In the genomic region with DNA sequence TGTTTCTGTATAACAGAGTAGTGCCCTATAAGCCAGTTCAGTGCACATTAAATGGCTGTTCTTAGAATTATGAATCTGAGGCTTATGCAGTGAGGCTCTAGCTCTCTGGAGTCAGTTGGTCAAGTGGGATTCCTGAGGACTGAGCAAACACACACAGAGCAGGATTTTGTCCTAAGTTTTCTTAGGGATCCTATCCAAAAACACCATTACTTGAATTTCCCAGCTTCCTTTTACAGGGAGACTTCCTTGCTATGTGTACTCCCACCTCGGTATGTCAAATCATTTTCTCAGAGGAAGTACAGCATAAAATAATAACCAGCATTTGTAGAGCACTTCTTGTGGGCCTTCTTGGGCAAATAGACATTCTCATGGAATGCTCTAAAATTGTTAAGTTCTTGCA, we compare ENCODE assay signal across 19 cellular contexts.
A peak's percentile ranks its signal among the peaks of the same experiment; 100 is the strongest.
DNase-seq lines count a peak whose midpoint lies in the region; ATAC-seq and TF ChIP-seq lines count a peak whose summit lies in the region.
"Had no signal": no experiment of that assay in that cellular context is flagged by ENCODE, and none has a peak within 500 bp of the region (broad histone marks: within the 10 kb centered on the region; RNA-seq: fewer than 3 reads in every experiment).

No MANE protein-coding gene starts in this region.

- H3K27me3 ChIP-seq in IMR-90 (ENCODE audit: control insufficient read depth, insufficient read depth, low read length) (no peaks in the 10 kb centered on the region), neuronal stem cell (ENCODE audit: control insufficient read depth in 3 of 3, insufficient read depth in 3 of 3, low read depth in 1 of 3, low read length in 3 of 3) (no peaks in the 10 kb centered on the region)
- H3K27me3 ChIP-seq: MG63 had no signal

- no peak for TF ChIP-seq CTCF in AG09309 (IDR thresholded peaks at IDR 0.05; ENCODE audit: control insufficient read depth, insufficient read depth, low read depth, low read length, missing control alignments)
- no peak for TF ChIP-seq CTCF in IMR-90 (conservative IDR thresholded peaks at IDR 0.05; ENCODE audit: low read depth, low read length)
- no peak for TF ChIP-seq CTCF in coronary artery (IDR thresholded peaks at IDR 0.05)

- no peak overlapping the region for H3K4me3 Mint-ChIP-seq in stimulated activated naive B cell treated with anti-CD40 and anti-IgM and Interleukin-4, amounts not matched to agents 10 μg/mL and 1 μg/mL and 100 μg/mL, for 72 hours
- H3K4me3 Mint-ChIP-seq: H9, nephron had no signal

- H2BK5ac ChIP-seq in IMR-90 (ENCODE audit: low read depth, low read length, poor library complexity, severe bottlenecking), result no peak overlapping the region
- no peak overlapping the region for H2BK5ac ChIP-seq in neuronal stem cell (ENCODE audit: low read length)

- no peak overlapping the region for H2AK5ac ChIP-seq in IMR-90 (ENCODE audit: low read depth, low read length)
- H2AK5ac ChIP-seq in neuronal stem cell (ENCODE audit: low read depth, low read length), result no peak overlapping the region

- H3K9me3 Mint-ChIP-seq in stimulated activated naive B cell treated with anti-CD40 and anti-IgM and Interleukin-4, amounts not matched to agents 10 μg/mL and 1 μg/mL and 100 μg/mL, for 72 hours, result no peaks in the 10 kb centered on the region
- H3K9me3 Mint-ChIP-seq: H9, nephron had no signal

- no peak overlapping the region for H3K56ac ChIP-seq in IMR-90 (ENCODE audit: extremely low read depth, insufficient read depth, low read length)

- H3K79me1 ChIP-seq in IMR-90 (ENCODE audit: low read depth in 1 of 2, low read length in 2 of 2) (no peaks in the 10 kb centered on the region), neuronal stem cell (ENCODE audit: low read depth, low read length) (no peaks in the 10 kb centered on the region)

- H2BK15ac ChIP-seq in IMR-90 (ENCODE audit: low read depth, low read length), result no peak overlapping the region
- H2BK15ac ChIP-seq in neuronal stem cell (ENCODE audit: low read length), result no peak overlapping the region

- H3K18ac ChIP-seq in IMR-90 (ENCODE audit: low read depth, low read length), result no peak overlapping the region
- H3K18ac ChIP-seq in neuronal stem cell (ENCODE audit: low read length), result no peak overlapping the region

- H3K36me3 ChIP-seq in IMR-90 (ENCODE audit: control insufficient read depth, insufficient read depth, low read length) (peaks cover 1% of the 10 kb centered on the region), mesodermal cell (ENCODE audit: control insufficient read depth, insufficient read depth, low read length) (peaks cover 15% of the 10 kb centered on the region), neuronal stem cell (replicated peaks in 1 of 2; ENCODE audit: control insufficient read depth in 2 of 2, insufficient read depth in 2 of 2, low read length in 2 of 2) (peaks cover 0 to 21% of the 10 kb centered on the region in 2 donors)

- no TSS peak for BruUV-seq in IMR-90 (replicated peaks; lab: Mats Ljungman, UMichigan)

- peak; percentile 89 for ATAC-seq in IMR-90 (ENCODE audit: low read depth)
- ATAC-seq in stimulated activated naive B cell treated with anti-CD40 and anti-IgM and Interleukin-4, amounts not matched to agents 10 μg/mL and 1 μg/mL and 100 μg/mL, for 72 hours (replicated peaks), result no peak
- ATAC-seq: activated CD4-positive, CD25-positive, alpha-beta regulatory T cell treated with anti-CD3 and anti-CD28 coated beads, Interleukin-2, amount 50 U/mL, for 24 hours; left ventricle myocardium superior had no signal

- POLR2A ChIA-PET in IMR-90 (lab: Charles Lee; ENCODE audit: unreplicated experiment), result no interaction called here

- TF ChIP-seq RAD21 in IMR-90 (IDR thresholded peaks at IDR 0.05; ENCODE audit: low read length), result no peak

- CTCF ChIA-PET in IMR-90 (lab: Yijun Ruan, JAX), result no interaction called here

- no peak overlapping the region for H3K27ac Mint-ChIP-seq in stimulated activated naive B cell treated with anti-CD40 and anti-IgM and Interleukin-4, amounts not matched to agents 10 μg/mL and 1 μg/mL and 100 μg/mL, for 72 hours
- H3K27ac Mint-ChIP-seq: H9 had no signal

- no peak overlapping the region for H4K8ac ChIP-seq in IMR-90 (ENCODE audit: low read depth in 2 of 2, low read length in 2 of 2)
- no peak overlapping the region for H4K8ac ChIP-seq in neuronal stem cell (ENCODE audit: low read depth, low read length)

- in situ Hi-C loops in IMR-90 (cut with MboI; ENCODE audit: low sequenced_read_pairs), result no loop called here

- no peak for TF ChIP-seq POLR2A in IMR-90 (IDR thresholded peaks at IDR 0.05; ENCODE audit: low read depth, low read length)

- H3K9ac ChIP-seq in IMR-90 (ENCODE audit: low read depth, low read length) (no peak overlapping the region), neuronal stem cell (ENCODE audit: low read depth, low read length, poor library complexity) (no peak overlapping the region)

- H2BK120ac ChIP-seq in IMR-90 (ENCODE audit: low read depth, low read length) (no peak overlapping the region), neuronal stem cell (ENCODE audit: low read depth, low read length) (no peak overlapping the region)

- H2AFZ ChIP-seq in IMR-90 (replicated peaks; ENCODE audit: low read length, poor library complexity) (no peak overlapping the region), neuronal stem cell (ENCODE audit: low read length) (no peak overlapping the region)

- no peaks in the 10 kb centered on the region for H3K9me1 ChIP-seq in IMR-90 (ENCODE audit: insufficient read depth, low read length)

- H3K36me3 Mint-ChIP-seq in stimulated activated naive B cell treated with anti-CD40 and anti-IgM and Interleukin-4, amounts not matched to agents 10 μg/mL and 1 μg/mL and 100 μg/mL, for 72 hours, result peaks cover 10 to 20% of the 10 kb centered on the region in 2 donors

- DNase-seq in AG09309 (ENCODE audit: low read depth), result peak; percentile 13
- peak; percentile 81 for DNase-seq in IMR-90
- no peak for DNase-seq in coronary artery (ENCODE audit: low spot score)
- DNase-seq in NCI-H2227 (lab: John Stamatoyannopoulos, UW; ENCODE audit: unreplicated experiment), result no peak
- DNase-seq in stimulated activated CD4-positive, alpha-beta T cell treated with anti-CD3 and anti-CD28 coated beads, Interleukin-2, amount 100 ng/mL, for 24 hours, result no peak
- no peak for DNase-seq in stimulated activated naive B cell treated with anti-CD40 and anti-IgM and Interleukin-4, amounts not matched to agents 10 μg/mL and 1 μg/mL and 100 μg/mL, for 72 hours
- DNase-seq in neuronal stem cell (ENCODE audit: low spot score), result no peak
- DNase-seq: activated naive CD4-positive, alpha-beta T cell; foreskin melanocyte; H9; left ventricle myocardium superior; MG63; NCI-H187 treated with DMSO at 0.1 percent for 48 hours; NCI-H510A treated with DMSO at 0.1 percent for 48 hours; Right ventricle myocardium superior; stimulated activated naive CD4-positive, alpha-beta T cell treated with Interleukin-2 at 50 U/mL for 16 hours had no signal

- H4K91ac ChIP-seq in IMR-90 (ENCODE audit: insufficient read depth, low read depth, low read length), result no peak overlapping the region
- no peak overlapping the region for H4K91ac ChIP-seq in neuronal stem cell (ENCODE audit: low read depth, low read length, poor library complexity)

- H4K5ac ChIP-seq in IMR-90 (ENCODE audit: low read depth, low read length), result no peak overlapping the region

- H3K4me2 ChIP-seq in IMR-90 (ENCODE audit: low read depth, low read length), result no peak overlapping the region
- no peak overlapping the region for H3K4me2 ChIP-seq in neuronal stem cell (ENCODE audit: insufficient read depth, low read length, poor library complexity, severe bottlenecking)

- intact Hi-C loops in IMR-90 (cut with micrococcal nuclease), result no loop called here

- H3K4ac ChIP-seq in IMR-90 (ENCODE audit: low read depth, low read length), result no peak overlapping the region
- no peak overlapping the region for H3K4ac ChIP-seq in neuronal stem cell (ENCODE audit: low read length)

- dilution Hi-C loops in IMR-90 (cut with HindIII; ENCODE audit: low sequenced_read_pairs, unreplicated experiment), result no loop called here

- no peak overlapping the region for H2BK20ac ChIP-seq in IMR-90 (ENCODE audit: low read depth, low read length)

- no CpG with 5 or more reads among the region's 1 CpG for WGBS in IMR-90 (ENCODE audit: extremely low coverage in 2 of 2, insufficient read length in 1 of 2), 2 experiments
- WGBS in mesodermal cell (ENCODE audit: insufficient coverage in 2 of 2), 2 experiments, result no CpG with 5 or more reads among the region's 1 CpG
- no CpG with 5 or more reads among the region's 1 CpG for WGBS in neuronal stem cell (ENCODE audit: extremely low coverage in 2 of 2, insufficient read length in 2 of 2, insufficient replicate concordance in 1 of 2), 2 donors

- H3K9me3 ChIP-seq in IMR-90 (ENCODE audit: control insufficient read depth, insufficient read depth, low read length) (no peaks in the 10 kb centered on the region), mesodermal cell (ENCODE audit: control insufficient read depth, low read length) (no peaks in the 10 kb centered on the region), neuronal stem cell (replicated peaks in 1 of 2; ENCODE audit: control insufficient read depth in 2 of 2, insufficient read depth in 1 of 2, low read depth in 1 of 2, low read length in 2 of 2) (no peaks in the 10 kb centered on the region)
- H3K9me3 ChIP-seq: MG63 had no signal

- H3K4me1 Mint-ChIP-seq in stimulated activated naive B cell treated with anti-CD40 and anti-IgM and Interleukin-4, amounts not matched to agents 10 μg/mL and 1 μg/mL and 100 μg/mL, for 72 hours, result no peaks in the 10 kb centered on the region
- H3K4me1 Mint-ChIP-seq: H9, nephron had no signal

- H3K27ac ChIP-seq in IMR-90 (ENCODE audit: insufficient read depth, low read length) (no peak overlapping the region), coronary artery (peak overlapping the region; percentile 6 to 26), mesodermal cell (ENCODE audit: low read depth, low read length, severe bottlenecking) (peak overlapping the region; percentile 4), neuronal stem cell (replicated peaks; ENCODE audit: low read length) (no peak overlapping the region)

- H3K23ac ChIP-seq in IMR-90 (ENCODE audit: low read depth, low read length), result peak overlapping the region; percentile 12; the same call in 1 of the 2 replicates
- H3K23ac ChIP-seq in neuronal stem cell (ENCODE audit: low read depth, low read length, poor library complexity), result no peak overlapping the region

- H3K4me3 ChIP-seq in AG09309 (ENCODE audit: control insufficient read depth, low read depth, low read length) (no peak overlapping the region), IMR-90 (ENCODE audit: insufficient read depth, low read depth, low read length) (no peak overlapping the region), coronary artery (no peak overlapping the region), mesodermal cell (ENCODE audit: extremely low read depth, insufficient read depth, low read length, poor library complexity, severe bottlenecking) (no peak overlapping the region), neuronal stem cell (ENCODE audit: low read length in 2 of 2) (no peak overlapping the region)
- H3K4me3 ChIP-seq: MG63 had no signal

- H3K14ac ChIP-seq in IMR-90 (replicated peaks; ENCODE audit: low read depth, low read length) (no peak overlapping the region), neuronal stem cell (ENCODE audit: low read length) (no peak overlapping the region)

- no peak overlapping the region for H2AK9ac ChIP-seq in IMR-90 (replicated peaks; ENCODE audit: low read depth, low read length, poor library complexity)

- H2BK12ac ChIP-seq in neuronal stem cell (ENCODE audit: low read length), result no peak overlapping the region

- peaks cover 3% of the 10 kb centered on the region; the same call in 1 of the 2 replicates for H4K20me1 ChIP-seq in IMR-90 (ENCODE audit: insufficient read depth, low read length)

- H3K4me1 ChIP-seq in IMR-90 (ENCODE audit: control insufficient read depth, insufficient read depth, low read length) (no peaks in the 10 kb centered on the region), mesodermal cell (ENCODE audit: control insufficient read depth, insufficient read depth, low read length, poor library complexity, severe bottlenecking) (no peaks in the 10 kb centered on the region), neuronal stem cell (ENCODE audit: control insufficient read depth in 2 of 2, insufficient read depth in 1 of 2, low read depth in 1 of 2, low read length in 2 of 2) (no peaks in the 10 kb centered on the region)

- H3K27me3 Mint-ChIP-seq in stimulated activated naive B cell treated with anti-CD40 and anti-IgM and Interleukin-4, amounts not matched to agents 10 μg/mL and 1 μg/mL and 100 μg/mL, for 72 hours, result no peaks in the 10 kb centered on the region

Comparison
In these comparisons a context has a peak if more than half of its experiments do, and no peak if none do; other contexts are left out.
1. DNase-seq: peak in AG09309 (single experiment) and IMR-90 (single experiment); none in coronary artery (single experiment), NCI-H2227 (single experiment), stimulated activated CD4-positive, alpha-beta T cell treated with anti-CD3 and anti-CD28 coated beads, Interleukin-2, amount 100 ng/mL, for 24 hours (0 of 2), stimulated activated naive B cell treated with anti-CD40 and anti-IgM and Interleukin-4, amounts not matched to agents 10 μg/mL and 1 μg/mL and 100 μg/mL, for 72 hours (single experiment) and neuronal stem cell (single experiment).
2. H3K27ac ChIP-seq: peak in coronary artery (2 of 2) and mesodermal cell (single experiment); none in IMR-90 (single experiment) and neuronal stem cell (single experiment).